1 cellular context compared by ENCODE assay signal in the genomic region with DNA sequence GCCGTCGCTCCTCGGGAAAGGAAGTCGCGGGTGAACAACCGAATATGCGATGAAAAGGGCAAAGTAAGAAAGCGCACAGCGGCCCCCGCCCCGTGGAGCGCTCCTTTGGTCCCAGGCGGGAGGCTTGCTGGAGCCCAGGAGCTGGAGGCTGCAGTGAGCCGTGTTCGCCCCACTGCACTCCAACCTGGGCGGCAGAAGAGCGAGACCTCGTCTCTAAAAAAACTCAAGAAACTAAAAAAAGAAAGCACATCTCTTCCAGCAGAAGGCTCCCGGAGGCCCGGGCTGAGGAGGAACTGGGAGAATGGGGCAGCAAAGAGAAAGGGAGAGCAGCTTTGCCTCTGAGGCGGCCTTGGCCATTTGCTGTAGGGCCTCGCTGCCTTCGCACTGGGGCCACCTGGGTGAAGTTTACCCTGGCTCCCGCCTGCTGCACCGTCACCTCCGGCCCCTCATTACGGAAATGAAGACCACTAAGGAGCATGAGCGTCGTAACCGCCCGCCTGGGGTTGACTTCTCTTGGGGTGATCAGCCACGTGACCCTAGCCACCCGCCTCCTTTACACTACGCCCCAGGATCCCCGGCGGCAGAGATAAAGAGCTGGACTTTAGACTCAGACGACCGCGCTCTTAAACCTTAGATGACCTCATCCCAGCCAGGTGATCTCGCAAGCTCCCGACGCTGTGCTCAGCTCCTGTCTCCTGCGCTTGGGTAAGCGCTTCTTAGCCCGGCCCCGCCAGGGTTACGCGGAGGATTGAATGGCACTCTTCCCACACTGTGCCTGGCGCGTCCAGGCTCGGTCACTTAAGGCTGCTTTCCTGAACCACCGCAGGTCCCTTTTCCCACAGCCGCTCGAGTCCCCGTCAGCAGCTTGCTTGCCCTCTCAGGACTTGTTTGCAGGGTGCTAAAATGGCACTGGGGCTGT.
TF ChIP-seq lines count a peak whose summit lies in the region.

No MANE protein-coding gene starts in this region.

TF ChIP-seq in liver, 16 proteins besides CTCF, POLR2A, EP300 and RAD21 (continued from another document):
- TF ChIP-seq, protein P1, sequence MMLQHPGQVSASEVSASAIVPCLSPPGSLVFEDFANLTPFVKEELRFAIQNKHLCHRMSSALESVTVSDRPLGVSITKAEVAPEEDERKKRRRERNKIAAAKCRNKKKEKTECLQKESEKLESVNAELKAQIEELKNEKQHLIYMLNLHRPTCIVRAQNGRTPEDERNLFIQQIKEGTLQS (IDR thresholded peaks at IDR 0.05) = peak; percentile 50
- TF ChIP-seq GABPA (IDR thresholded peaks at IDR 0.05 in 1 of 2, conservative IDR thresholded peaks at IDR 0.05 in 1 of 2) = no peak
- TF ChIP-seq EGR1 (IDR thresholded peaks at IDR 0.05; ENCODE audit: low read depth in 2 of 2) = no peak
- TF ChIP-seq, protein P2, sequence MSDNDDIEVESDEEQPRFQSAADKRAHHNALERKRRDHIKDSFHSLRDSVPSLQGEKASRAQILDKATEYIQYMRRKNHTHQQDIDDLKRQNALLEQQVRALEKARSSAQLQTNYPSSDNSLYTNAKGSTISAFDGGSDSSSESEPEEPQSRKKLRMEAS (IDR thresholded peaks at IDR 0.05) = peak; percentile 43
- no peak for TF ChIP-seq FOXA2 (IDR thresholded peaks at IDR 0.05)
